Comparison of ENCODE assay signal across 16 cellular contexts in the genomic region with DNA sequence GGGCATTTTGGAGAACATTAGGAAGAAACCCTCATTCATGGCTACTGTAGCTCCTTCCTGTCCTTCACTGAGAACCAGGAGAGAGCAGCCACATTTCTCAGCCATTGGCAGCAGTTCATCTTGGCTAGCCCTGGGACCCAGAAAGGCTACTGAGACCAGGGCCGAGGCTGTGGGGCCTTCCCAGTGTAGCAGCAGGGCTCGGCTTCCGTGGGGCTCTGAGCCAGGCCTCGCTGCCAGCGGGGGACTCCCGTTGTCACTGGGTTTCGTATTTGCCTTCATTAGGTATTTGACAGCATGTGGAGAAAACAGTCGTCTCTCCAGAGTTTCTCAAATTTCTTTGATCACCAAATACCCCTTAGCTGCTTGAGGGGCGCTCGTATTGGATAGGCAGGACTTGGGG. TPM values are rescaled to one million over a fixed set of nuclear protein-coding genes. Genes with fewer than 3 reads are reported as not detected.
A peak's percentile ranks its signal among the peaks of the same experiment; 100 is the strongest.
DNase-seq lines count a peak whose midpoint lies in the region; ATAC-seq, FAIRE-seq and TF ChIP-seq lines count a peak whose summit lies in the region.
"Had no signal": no experiment of that assay in that cellular context is flagged by ENCODE, and none has a peak within 500 bp of the region (broad histone marks: within the 10 kb centered on the region; RNA-seq: fewer than 3 reads in every experiment).

No MANE protein-coding gene starts in this region.

- peaks cover 7% of the 10 kb centered on the region for H3K27me3 Mint-ChIP-seq in nephron progenitor cell (ENCODE audit: low read depth, poor library complexity)
- H3K27me3 Mint-ChIP-seq: CD4-positive, CD25-positive, alpha-beta regulatory T cell; IgD-negative memory B cell had no signal

- H3K4me1 Mint-ChIP-seq in nephron progenitor cell: peaks cover 49% of the 10 kb centered on the region
- no peaks in the 10 kb centered on the region for H3K4me1 Mint-ChIP-seq in stimulated activated effector memory CD8-positive, alpha-beta T cell treated with anti-CD3 and anti-CD28 coated beads, Interleukin-12 subunit alpha, Interleukin-12 subunit beta, amount 100 ng/mL, for 72 hours
- H3K4me1 Mint-ChIP-seq: CD4-positive, CD25-positive, alpha-beta regulatory T cell; IgD-negative memory B cell had no signal

- no peak for TF ChIP-seq POLR2A in H54 (IDR thresholded peaks at IDR 0.05; ENCODE audit: low read depth, low read length)

- ATAC-seq in left ventricle myocardium superior: no peak
- no peak for ATAC-seq in stimulated activated effector memory CD8-positive, alpha-beta T cell treated with anti-CD3 and anti-CD28 coated beads, Interleukin-12 subunit alpha, Interleukin-12 subunit beta, amount 100 ng/mL, for 72 hours
- ATAC-seq in GM18858 (IDR thresholded peaks at IDR 0.05; ENCODE audit: unreplicated experiment): no peak

- intact Hi-C loops in left ventricle myocardium superior (cut with micrococcal nuclease): no loop called here

- no peak for FAIRE-seq in H54 (lab: Jason Lieb, UNC)
- FAIRE-seq: GM19239 had no signal

- H3K27ac ChIP-seq in cardiac muscle cell: peak overlapping the region; percentile 47
- H3K27ac ChIP-seq: BLaER1 treated with 17β-estradiol and CSF1 and Interleukin-3, amounts not matched to agents 10 nM and 100 nM had no signal

- TF ChIP-seq CTCF in cardiac muscle cell (IDR thresholded peaks at IDR 0.05; ENCODE audit: low read depth, low read length): no peak
- TF ChIP-seq CTCF in nephron progenitor cell (IDR thresholded peaks at IDR 0.05): no peak

- peaks cover 64% of the 10 kb centered on the region for H3K36me3 Mint-ChIP-seq in nephron progenitor cell (ENCODE audit: low read depth)
- H3K36me3 Mint-ChIP-seq in stimulated activated effector memory CD8-positive, alpha-beta T cell treated with anti-CD3 and anti-CD28 coated beads, Interleukin-12 subunit alpha, Interleukin-12 subunit beta, amount 100 ng/mL, for 72 hours: peaks cover 89% of the 10 kb centered on the region

- no peaks in the 10 kb centered on the region for H3K27me3 ChIP-seq in cardiac muscle cell
- H3K27me3 ChIP-seq: BLaER1 treated with 17β-estradiol and CSF1 and Interleukin-3, amounts not matched to agents 10 nM and 100 nM had no signal

- H3K9me3 Mint-ChIP-seq in nephron progenitor cell: no peaks in the 10 kb centered on the region
- H3K9me3 Mint-ChIP-seq in stimulated activated effector memory CD8-positive, alpha-beta T cell treated with anti-CD3 and anti-CD28 coated beads, Interleukin-12 subunit alpha, Interleukin-12 subunit beta, amount 100 ng/mL, for 72 hours: no peaks in the 10 kb centered on the region
- H3K9me3 Mint-ChIP-seq: CD4-positive, CD25-positive, alpha-beta regulatory T cell; IgD-negative memory B cell had no signal

- peaks cover 4% of the 10 kb centered on the region for H3K4me1 ChIP-seq in cardiac muscle cell (ENCODE audit: low read depth)
- H3K4me1 ChIP-seq: BLaER1 treated with 17β-estradiol and CSF1 and Interleukin-3, amounts not matched to agents 10 nM and 100 nM had no signal

- DNase-seq in cardiac muscle cell (ENCODE audit: low read depth in 1 of 2, low spot score in 1 of 2) (no peak), left ventricle myocardium superior (no peak), globus pallidus (ENCODE audit: low spot score) (peak; percentile 31), nephron progenitor cell (no peak), OCI-M2 (lab: John Stamatoyannopoulos, UW; ENCODE audit: unreplicated experiment) (no peak), H54 (ENCODE audit: insufficient read length, low spot score) (no peak)
- no peak for DNase-seq in stimulated activated effector memory CD8-positive, alpha-beta T cell treated with anti-CD3 and anti-CD28 coated beads, Interleukin-12 subunit alpha, Interleukin-12 subunit beta, amount 100 ng/mL, for 72 hours (ENCODE audit: low spot score in 2 of 2)
- DNase-seq: 8988T; AML-193; CD4-positive, CD25-positive, alpha-beta regulatory T cell; DMS53 had no signal

- no peaks in the 10 kb centered on the region for H3K9me3 ChIP-seq in cardiac muscle cell (ENCODE audit: low read depth)
- H3K9me3 ChIP-seq: BLaER1 treated with 17β-estradiol and CSF1 and Interleukin-3, amounts not matched to agents 10 nM and 100 nM had no signal

- H3K36me3 ChIP-seq in cardiac muscle cell: peaks cover 54% of the 10 kb centered on the region

- peak overlapping the region; percentile 85 for H3K27ac Mint-ChIP-seq in nephron progenitor cell
- H3K27ac Mint-ChIP-seq in stimulated activated effector memory CD8-positive, alpha-beta T cell treated with anti-CD3 and anti-CD28 coated beads, Interleukin-12 subunit alpha, Interleukin-12 subunit beta, amount 100 ng/mL, for 72 hours: peak overlapping the region; percentile 18
- H3K27ac Mint-ChIP-seq: CD4-positive, CD25-positive, alpha-beta regulatory T cell; IgD-negative memory B cell had no signal

- H3K4me3 ChIP-seq in cardiac muscle cell: no peak overlapping the region
- H3K4me3 ChIP-seq: BLaER1 treated with 17β-estradiol and CSF1 and Interleukin-3, amounts not matched to agents 10 nM and 100 nM had no signal

- no peak overlapping the region for H3K4me3 Mint-ChIP-seq in nephron progenitor cell
- no peak overlapping the region for H3K4me3 Mint-ChIP-seq in stimulated activated effector memory CD8-positive, alpha-beta T cell treated with anti-CD3 and anti-CD28 coated beads, Interleukin-12 subunit alpha, Interleukin-12 subunit beta, amount 100 ng/mL, for 72 hours
- H3K4me3 Mint-ChIP-seq: CD4-positive, CD25-positive, alpha-beta regulatory T cell; IgD-negative memory B cell had no signal

RNA-seq across cellular contexts. Expression of a gene that starts 37.3 kb away (rescaled TPM):
- total RNA-seq in cardiac muscle cell (0.30 and 0.70 TPM in 2 replicates), left ventricle myocardium superior (not detected)
- 0.55 and 0.86 TPM in 2 replicates for polyA plus RNA-seq in cardiac muscle cell
- total RNA-seq: CD4-positive, CD25-positive, alpha-beta regulatory T cell; H4 had no signal
- polyA plus RNA-seq: IgD-negative memory B cell had no signal

RNA-seq across cellular contexts. Expression of a gene that starts 47.7 kb away (rescaled TPM):
- total RNA-seq in cardiac muscle cell: 69.5 and 115 TPM in 2 replicates
- 82.0 and 116 TPM in 2 replicates for polyA plus RNA-seq in cardiac muscle cell
- total RNA-seq in left ventricle myocardium superior: 24.1 TPM
